ENCODE assay signal across 1 cellular context in the genomic region with DNA sequence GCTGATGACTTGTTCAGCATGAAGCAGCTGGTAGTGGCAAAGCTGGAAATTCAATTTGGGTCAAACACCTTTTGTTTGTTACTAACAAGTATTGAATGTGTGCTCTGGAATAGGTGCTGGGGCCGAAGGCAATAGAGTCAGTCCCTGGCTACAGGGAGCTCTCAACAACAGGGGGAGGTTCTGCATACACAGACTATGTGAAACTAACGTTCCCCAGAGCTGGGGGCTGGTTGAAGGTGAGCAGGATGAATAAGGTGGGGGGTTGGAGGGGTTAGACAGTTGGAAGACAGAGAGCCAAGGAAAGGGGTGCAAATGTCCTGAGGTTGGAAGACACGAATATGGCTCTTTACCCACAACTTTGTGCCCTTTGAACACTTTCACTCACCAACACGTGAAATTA.
TF ChIP-seq lines count a peak whose summit lies in the region.

No MANE protein-coding gene starts in this region.

TF ChIP-seq in HEK293, 187 proteins besides CTCF, POLR2A, EP300 and RAD21 (continued from another document):
- TF ChIP-seq, protein P1, sequence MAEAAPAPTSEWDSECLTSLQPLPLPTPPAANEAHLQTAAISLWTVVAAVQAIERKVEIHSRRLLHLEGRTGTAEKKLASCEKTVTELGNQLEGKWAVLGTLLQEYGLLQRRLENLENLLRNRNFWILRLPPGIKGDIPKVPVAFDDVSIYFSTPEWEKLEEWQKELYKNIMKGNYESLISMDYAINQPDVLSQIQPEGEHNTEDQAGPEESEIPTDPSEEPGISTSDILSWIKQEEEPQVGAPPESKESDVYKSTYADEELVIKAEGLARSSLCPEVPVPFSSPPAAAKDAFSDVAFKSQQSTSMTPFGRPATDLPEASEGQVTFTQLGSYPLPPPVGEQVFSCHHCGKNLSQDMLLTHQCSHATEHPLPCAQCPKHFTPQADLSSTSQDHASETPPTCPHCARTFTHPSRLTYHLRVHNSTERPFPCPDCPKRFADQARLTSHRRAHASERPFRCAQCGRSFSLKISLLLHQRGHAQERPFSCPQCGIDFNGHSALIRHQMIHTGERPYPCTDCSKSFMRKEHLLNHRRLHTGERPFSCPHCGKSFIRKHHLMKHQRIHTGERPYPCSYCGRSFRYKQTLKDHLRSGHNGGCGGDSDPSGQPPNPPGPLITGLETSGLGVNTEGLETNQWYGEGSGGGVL (tag by site-specific recombination; IDR thresholded peaks at IDR 0.05), result no peak
TF ChIP-seq in HEK293: peak in this region for 1.
